8 cellular contexts compared by ENCODE assay signal in the genomic region with DNA sequence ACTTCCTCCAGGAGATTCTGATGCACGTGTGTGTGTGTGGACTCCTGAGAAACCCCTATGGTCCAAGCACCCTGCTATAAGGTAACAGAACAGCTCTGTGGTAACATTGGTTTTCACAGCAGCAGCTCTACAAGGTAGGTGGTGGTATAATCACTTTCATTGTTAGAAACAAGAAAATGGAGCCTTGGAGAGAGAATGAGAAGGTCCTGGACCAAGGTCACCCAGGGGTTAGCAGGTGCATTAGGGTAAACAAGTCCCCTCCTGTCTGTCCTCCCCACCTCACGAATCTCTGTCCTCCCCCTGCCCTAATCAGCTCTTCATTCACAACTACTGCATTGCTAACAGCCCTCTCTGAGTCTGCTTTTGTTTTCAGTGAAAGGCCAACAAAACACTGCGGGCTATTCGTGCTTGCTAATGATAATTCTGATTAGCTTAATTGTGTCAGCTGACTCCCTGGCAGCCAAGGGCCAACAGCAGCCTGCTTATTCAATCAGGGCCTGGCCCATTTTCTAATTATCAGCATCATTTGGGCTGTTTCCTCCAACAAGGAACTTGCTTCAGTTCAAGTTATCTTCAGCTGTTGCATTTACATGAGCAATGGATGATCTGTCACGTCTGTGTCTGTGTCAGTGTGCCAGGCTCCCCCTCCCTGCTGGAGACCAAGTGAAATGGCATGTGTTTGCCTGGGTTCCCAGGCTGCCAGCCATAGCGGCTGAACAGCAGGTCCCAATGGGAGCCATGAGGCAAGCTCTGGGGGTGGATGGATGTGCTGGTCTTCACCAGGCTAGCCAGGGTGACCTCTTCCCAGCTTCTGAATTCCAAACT.
DNase-seq lines count a peak whose midpoint lies in the region; ATAC-seq, FAIRE-seq and TF ChIP-seq lines count a peak whose summit lies in the region.

No MANE protein-coding gene starts in this region.

- peak; percentile 77 for FAIRE-seq in urothelium cell line (lab: Jason Lieb, UNC)

- ATAC-seq in GM21515 (IDR thresholded peaks at IDR 0.05; ENCODE audit: unreplicated experiment) (peak; percentile 77), HG03571 (IDR thresholded peaks at IDR 0.05; ENCODE audit: unreplicated experiment) (peak; percentile 90)

- TF ChIP-seq CTCF in GM12874 (IDR thresholded peaks at IDR 0.05; ENCODE audit: insufficient read depth, low read depth, low read length): 0 out of 2 replicates have a peak, but pooled peaks have one; percentile 9

- peak; percentile 98 for DNase-seq in globus pallidus (ENCODE audit: low spot score)
- no peak for DNase-seq in urothelium cell line (ENCODE audit: low spot score)
- DNase-seq in stimulated activated naive CD4-positive, alpha-beta T cell (lab: John Stamatoyannopoulos, UW): no peak
- no peak for DNase-seq in epidermal melanocyte (ENCODE audit: insufficient read length, low spot score)
- DNase-seq in activated gamma-delta T cell (lab: John Stamatoyannopoulos, UW): no peak
